Comparison of ENCODE assay signal across 10 cellular contexts in the genomic region with DNA sequence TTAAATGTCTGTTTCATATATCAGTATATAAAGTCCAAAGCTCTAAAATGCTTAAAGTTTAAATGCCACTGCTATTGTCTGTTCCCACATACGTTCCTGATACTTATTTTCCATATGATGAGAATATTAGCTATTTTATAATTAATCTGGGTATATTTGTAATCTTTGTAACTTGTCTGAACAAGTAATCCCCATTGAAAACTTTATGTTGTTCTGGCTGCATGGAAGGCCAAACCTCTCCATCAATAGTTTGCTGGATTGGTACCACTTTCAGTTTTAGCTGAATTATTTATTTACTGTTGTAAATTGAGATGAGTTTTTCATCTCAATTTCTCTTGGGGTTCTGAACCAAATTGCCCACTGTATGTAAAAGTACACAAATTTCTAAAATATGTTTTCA. TPM values are rescaled to one million over a fixed set of nuclear protein-coding genes. Genes with fewer than 3 reads are reported as not detected.
DNase-seq lines count a peak whose midpoint lies in the region; ATAC-seq, FAIRE-seq and TF ChIP-seq lines count a peak whose summit lies in the region.
"Had no signal": no experiment of that assay in that cellular context is flagged by ENCODE, and none has a peak within 500 bp of the region (broad histone marks: within the 10 kb centered on the region; RNA-seq: fewer than 3 reads in every experiment).

No MANE protein-coding gene starts in this region.

- no peak for FAIRE-seq in keratinocyte (lab: Jason Lieb, UNC)

- H3K9me1 ChIP-seq in keratinocyte (ENCODE audit: control insufficient read depth, extremely low read depth, insufficient read depth, low read length): no peaks in the 10 kb centered on the region

- H3K9me3 Mint-ChIP-seq in activated naive CD4-positive, alpha-beta T cell treated with anti-CD3 and anti-CD28 coated beads, Interleukin-2, amount 50 U/mL, for 24 hours: no peaks in the 10 kb centered on the region

- peaks cover 36% of the 10 kb centered on the region for H3K4me1 ChIP-seq in adipocyte (ENCODE audit: control insufficient read depth, insufficient read depth, low read length)
- H3K4me1 ChIP-seq in keratinocyte (ENCODE audit: control insufficient read depth, extremely low read depth, insufficient read depth, low read length): peaks cover 6% of the 10 kb centered on the region
- H3K4me1 ChIP-seq in transverse colon: peaks cover 3 to 52% (median 27%) of the 10 kb centered on the region in 4 donors

- peaks cover 62% of the 10 kb centered on the region for H3K4me1 Mint-ChIP-seq in activated naive CD4-positive, alpha-beta T cell treated with anti-CD3 and anti-CD28 coated beads, Interleukin-2, amount 50 U/mL, for 24 hours

- no peaks in the 10 kb centered on the region for H3K27me3 Mint-ChIP-seq in activated naive CD4-positive, alpha-beta T cell treated with anti-CD3 and anti-CD28 coated beads, Interleukin-2, amount 50 U/mL, for 24 hours

- 33 to 67% methylated on average over 1 of the region's 1 CpG for WGBS in transverse colon (ENCODE audit: low coverage in 1 of 2), 2 donors

- peaks cover 1% of the 10 kb centered on the region for H3K36me3 Mint-ChIP-seq in activated naive CD4-positive, alpha-beta T cell treated with anti-CD3 and anti-CD28 coated beads, Interleukin-2, amount 50 U/mL, for 24 hours

- H3K4me3 Mint-ChIP-seq in activated naive CD4-positive, alpha-beta T cell treated with anti-CD3 and anti-CD28 coated beads, Interleukin-2, amount 50 U/mL, for 24 hours: peak overlapping the region; percentile 99

- no peak for ATAC-seq in GM19328 (IDR thresholded peaks at IDR 0.05; ENCODE audit: unreplicated experiment)

- DNase-seq in activated naive CD4-positive, alpha-beta T cell treated with anti-CD3 and anti-CD28 coated beads, Interleukin-2, amount 50 U/mL, for 16 hours: no peak
- DNase-seq in adipocyte (ENCODE audit: low read depth) (peak; percentile 27), keratinocyte (ENCODE audit: low read depth, low spot score) (no peak), transverse colon (no peak), hippocampal formation (lab: John Stamatoyannopoulos, UW) (no peak), middle frontal gyrus (ENCODE audit: extremely low spot score, low spot score) (no peak)
- DNase-seq: effector CD8-positive, alpha-beta T cell; GOT3 had no signal

- H4K20me1 ChIP-seq in keratinocyte (ENCODE audit: control insufficient read depth, extremely low read depth, insufficient read depth, low read length): no peaks in the 10 kb centered on the region

- TF ChIP-seq EP300 in transverse colon (IDR thresholded peaks at IDR 0.05; ENCODE audit: low read depth): no peak

- H3K9me3 ChIP-seq in adipocyte (ENCODE audit: control insufficient read depth, low read length) (no peaks in the 10 kb centered on the region), keratinocyte (ENCODE audit: control insufficient read depth, low read depth, low read length) (no peaks in the 10 kb centered on the region), transverse colon (no peaks in the 10 kb centered on the region)

- dilution Hi-C loops in keratinocyte (cut with MboI; ENCODE audit: extremely low pct_ligation_motif_present, low sequenced_read_pairs): no loop called here

- in situ Hi-C loops in transverse colon (cut with MboI; ENCODE audit: low pct_ligation_motif_present in 1 of 4, low pct_unique_long_range_greater_than_20kb in 1 of 4, low sequenced_read_pairs in 3 of 4): no loop called here

- H3K4me3 ChIP-seq in adipocyte (ENCODE audit: low read length) (peak overlapping the region; percentile 89), keratinocyte (ENCODE audit: control insufficient read depth in 2 of 3, extremely low read depth in 1 of 3, insufficient read depth in 2 of 3, low read depth in 1 of 3, low read length in 3 of 3) (peak overlapping the region; percentile 61 to 86 (median 72)), transverse colon (peak overlapping the region in 3 of 4 donors; percentile 65 to 92 (median 76))

- H3K36me3 ChIP-seq in adipocyte (ENCODE audit: control insufficient read depth, insufficient read depth, low read length, severe bottlenecking): no peaks in the 10 kb centered on the region
- no peaks in the 10 kb centered on the region for H3K36me3 ChIP-seq in keratinocyte (ENCODE audit: control insufficient read depth in 2 of 2, extremely low read depth in 1 of 2, insufficient read depth in 2 of 2, low read length in 2 of 2)
- H3K36me3 ChIP-seq in transverse colon: no peaks in the 10 kb centered on the region

- H3K9ac ChIP-seq in adipocyte (ENCODE audit: low read length): peak overlapping the region; percentile 96
- peak overlapping the region; percentile 88 for H3K9ac ChIP-seq in keratinocyte (ENCODE audit: control insufficient read depth, extremely low read depth, insufficient read depth, low read length)

- peak overlapping the region; percentile 88 for H3K27ac ChIP-seq in keratinocyte (ENCODE audit: control insufficient read depth, insufficient read depth, low read length)
- H3K27ac ChIP-seq in transverse colon: peak overlapping the region; percentile 96 to 99 (median 98)

- H3K4me2 ChIP-seq in keratinocyte (ENCODE audit: control insufficient read depth, extremely low read depth, insufficient read depth, low read depth, low read length): peak overlapping the region; percentile 66

- peaks cover 72% of the 10 kb centered on the region for H3K79me2 ChIP-seq in keratinocyte (ENCODE audit: control insufficient read depth, insufficient read depth, low read length)

- H3K27ac Mint-ChIP-seq in activated naive CD4-positive, alpha-beta T cell treated with anti-CD3 and anti-CD28 coated beads, Interleukin-2, amount 50 U/mL, for 24 hours: peak overlapping the region; percentile 96

- intact Hi-C loops in transverse colon (cut with DNase I; ENCODE audit: low total_unique reads): no loop called here

- no peak for TF ChIP-seq POLR2A in transverse colon (IDR thresholded peaks at IDR 0.05)

- no peak overlapping the region for H2AFZ ChIP-seq in keratinocyte (ENCODE audit: control insufficient read depth, low read length)

- no peaks in the 10 kb centered on the region for H3K27me3 ChIP-seq in adipocyte (replicated peaks; ENCODE audit: control insufficient read depth, insufficient read depth, low read length)
- H3K27me3 ChIP-seq in keratinocyte (ENCODE audit: control insufficient read depth, extremely low read depth, insufficient read depth, low read length): no peaks in the 10 kb centered on the region
- H3K27me3 ChIP-seq in transverse colon: no peaks in the 10 kb centered on the region

- TF ChIP-seq CTCF in keratinocyte (optimal IDR thresholded peaks at IDR 0.05 in 1 of 3, IDR thresholded peaks at IDR 0.05 in 1 of 3, conservative IDR thresholded peaks at IDR 0.05 in 1 of 3; ENCODE audit: extremely low read depth in 1 of 3, insufficient read depth in 2 of 3, low read length in 3 of 3): no peak
- TF ChIP-seq CTCF in transverse colon (IDR thresholded peaks at IDR 0.05): no peak

RNA-seq across cellular contexts. Expression of a gene that starts 1.5 kb away (rescaled TPM):
- 15.0 to 21.3 TPM (median 20.1 TPM) in 3 replicates for polyA plus RNA-seq in keratinocyte
- 6.9 TPM for polyA plus RNA-seq in keratinocyte (2011; ENCODE audit: low read depth)
- polyA plus RNA-seq in keratinocyte (2011; cell fraction: cytosol; rRNA removed): 7.6 and 13.7 TPM in 2 replicates
- polyA plus RNA-seq in keratinocyte (2011; cell fraction: nucleus; rRNA removed): 17.5 and 23.3 TPM in 2 replicates
- 8.6 and 10.6 TPM in 2 replicates for polyA plus RNA-seq in keratinocyte (2012; ENCODE audit: low replicate concordance)
- 45.5 to 54.8 TPM (median 54.6 TPM) in 3 replicates for polyA minus RNA-seq in keratinocyte
- 8.8 TPM for polyA minus RNA-seq in keratinocyte (2011; cell fraction: cytosol; rRNA and poly(A)+ RNA removed)
- 48.9 and 102 TPM in 2 replicates for polyA minus RNA-seq in keratinocyte (2011; cell fraction: nucleus; rRNA and poly(A)+ RNA removed)
- 10 to 100 TPM; 29.9 to 67.3 (median 52.6) TPM for total RNA-seq in transverse colon

RNA-seq across cellular contexts. Expression of a gene that starts 1.8 kb away (rescaled TPM):
- 31.6 to 62.4 TPM (median 47.1 TPM) in 3 replicates for polyA plus RNA-seq in keratinocyte
- 24.6 TPM for polyA plus RNA-seq in keratinocyte (2011; ENCODE audit: low read depth)
- 28.4 and 61.5 TPM in 2 replicates for polyA plus RNA-seq in keratinocyte (2011; cell fraction: cytosol; rRNA removed)
- polyA plus RNA-seq in keratinocyte (2011; cell fraction: nucleus; rRNA removed): 35.7 and 61.5 TPM in 2 replicates
- polyA plus RNA-seq in keratinocyte (2012; ENCODE audit: low replicate concordance): 30.8 and 32.7 TPM in 2 replicates
- 2.6 to 28.0 TPM (median 12.6 TPM) in 3 replicates for polyA minus RNA-seq in keratinocyte
- polyA minus RNA-seq in keratinocyte (2011; cell fraction: cytosol; rRNA and poly(A)+ RNA removed): 23.0 TPM
- 16.2 and 34.4 TPM in 2 replicates for polyA minus RNA-seq in keratinocyte (2011; cell fraction: nucleus; rRNA and poly(A)+ RNA removed)
- total RNA-seq in transverse colon: 10 to 100 TPM in 3 of 4 donors, 1 to 10 TPM in 1; 5.2 to 65.3 (median 50.1) TPM
